9 cellular contexts compared by ENCODE assay signal in the genomic region with DNA sequence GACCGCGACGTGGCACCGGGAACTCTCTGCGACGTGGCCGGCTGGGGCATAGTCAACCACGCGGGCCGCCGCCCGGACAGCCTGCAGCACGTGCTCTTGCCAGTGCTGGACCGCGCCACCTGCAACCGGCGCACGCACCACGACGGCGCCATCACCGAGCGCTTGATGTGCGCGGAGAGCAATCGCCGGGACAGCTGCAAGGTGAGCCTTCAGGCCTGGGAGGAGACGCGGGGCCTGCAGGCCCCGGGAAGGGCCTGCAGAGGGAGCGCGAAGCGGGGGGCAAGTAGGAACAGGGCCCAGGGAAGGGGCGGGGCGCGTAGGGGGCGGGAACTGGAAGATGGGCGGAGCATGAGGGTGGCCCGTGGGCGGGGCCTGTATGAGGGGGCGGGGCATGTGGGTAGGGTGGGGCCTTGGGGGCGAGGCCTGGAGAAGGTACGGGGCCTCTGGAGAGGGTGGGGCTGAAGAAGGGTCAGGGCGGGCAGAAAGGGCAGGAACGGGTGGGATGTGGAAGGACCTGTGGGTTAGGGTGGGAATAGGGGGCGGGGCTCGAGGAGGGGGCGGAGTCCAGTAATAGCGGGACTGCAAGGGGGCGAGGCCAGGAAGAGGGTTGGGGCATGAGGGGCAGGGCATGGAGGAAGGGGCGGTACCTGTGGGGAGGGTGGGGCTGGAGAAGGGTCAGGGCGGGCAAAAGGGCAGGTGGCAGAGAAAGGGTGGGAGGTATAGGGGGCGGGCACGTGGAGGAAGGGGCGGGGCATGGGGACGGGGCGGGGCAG. TPM values are rescaled to one million over a fixed set of nuclear protein-coding genes. Genes with fewer than 3 reads are reported as not detected.
DNase-seq lines count a peak whose midpoint lies in the region; ATAC-seq lines count a peak whose summit lies in the region.
"Had no signal": no experiment of that assay in that cellular context is flagged by ENCODE, and none has a peak within 500 bp of the region (broad histone marks: within the 10 kb centered on the region; RNA-seq: fewer than 3 reads in every experiment).

No MANE protein-coding gene starts in this region.

- H3K4me3 Mint-ChIP-seq in activated T-cell treated with anti-CD3 and anti-CD28 coated beads, Interleukin-2, amount 50 U/mL, for 72 hours, result peak overlapping the region; percentile 51 to 76

- no peak overlapping the region for H3K27ac Mint-ChIP-seq in activated T-cell treated with anti-CD3 and anti-CD28 coated beads, Interleukin-2, amount 50 U/mL, for 72 hours

- H3K9me3 Mint-ChIP-seq in activated T-cell treated with anti-CD3 and anti-CD28 coated beads, Interleukin-2, amount 50 U/mL, for 72 hours, result no peaks in the 10 kb centered on the region

- peaks cover 15% of the 10 kb centered on the region for H3K4me1 Mint-ChIP-seq in activated T-cell treated with anti-CD3 and anti-CD28 coated beads, Interleukin-2, amount 50 U/mL, for 72 hours (ENCODE audit: low read depth)

- peak; percentile 24 to 69 for DNase-seq in NCI-H524 (lab: John Stamatoyannopoulos, UW)
- DNase-seq in NCI-H524 treated with DMSO at 0.1 percent for 48 hours (lab: John Stamatoyannopoulos, UW), result no peak
- peak; percentile 74 for DNase-seq in RPMI8226
- peak; percentile 80 to 81 for DNase-seq in activated T-cell treated with anti-CD3 and anti-CD28 coated beads, Interleukin-2, amount 50 U/mL, for 72 hours
- peak; percentile 21 for DNase-seq in iris pigment epithelial cell (ENCODE audit: low read depth)
- DNase-seq in stimulated activated CD8-positive, alpha-beta memory T cell treated with anti-CD3 and anti-CD28 coated beads, Interleukin-2, amount 100 ng/mL, for 48 hours (ENCODE audit: low read depth in 2 of 2), result peak; percentile 48 to 73
- DNase-seq in NCI-H128 (lab: John Stamatoyannopoulos, UW; ENCODE audit: unreplicated experiment), result no peak

- peaks cover 5% of the 10 kb centered on the region for H3K27me3 Mint-ChIP-seq in activated T-cell treated with anti-CD3 and anti-CD28 coated beads, Interleukin-2, amount 50 U/mL, for 72 hours (ENCODE audit: low read depth)

- peak; percentile 72 for ATAC-seq in activated T-cell treated with anti-CD3 and anti-CD28 coated beads, Interleukin-2, amount 50 U/mL, for 72 hours (replicated peaks in 1 of 2)
- no peak for ATAC-seq in HG03196 (IDR thresholded peaks at IDR 0.05; ENCODE audit: unreplicated experiment)

- no peaks in the 10 kb centered on the region for H3K36me3 Mint-ChIP-seq in activated T-cell treated with anti-CD3 and anti-CD28 coated beads, Interleukin-2, amount 50 U/mL, for 72 hours (ENCODE audit: insufficient read depth in 2 of 2)

RNA-seq across cellular contexts. Expression of a gene that starts 2.5 kb away (rescaled TPM):
- total RNA-seq in activated T-cell treated with anti-CD3 and anti-CD28 coated beads, Interleukin-2, amount 50 U/mL, for 72 hours, result 1 to 10 TPM; 2.1 to 3.1 TPM

RNA-seq across cellular contexts. Expression of a gene that starts 9.8 kb away (rescaled TPM):
- not detected for total RNA-seq in activated T-cell treated with anti-CD3 and anti-CD28 coated beads, Interleukin-2, amount 50 U/mL, for 72 hours
- total RNA-seq: astrocyte had no signal

RNA-seq across cellular contexts. Expression of a gene that starts 21.1 kb away (rescaled TPM):
- not detected for total RNA-seq in activated T-cell treated with anti-CD3 and anti-CD28 coated beads, Interleukin-2, amount 50 U/mL, for 72 hours
- total RNA-seq: astrocyte had no signal

RNA-seq across cellular contexts. Expression of a gene that starts 31.0 kb away (rescaled TPM):
- total RNA-seq in activated T-cell treated with anti-CD3 and anti-CD28 coated beads, Interleukin-2, amount 50 U/mL, for 72 hours, result 10 to 100 TPM; 59.8 to 62.2 TPM

RNA-seq across cellular contexts. Expression of a gene that starts 31.3 kb away (rescaled TPM):
- not detected for total RNA-seq in activated T-cell treated with anti-CD3 and anti-CD28 coated beads, Interleukin-2, amount 50 U/mL, for 72 hours
- total RNA-seq: astrocyte had no signal

Comparison
In these comparisons a context has a peak if more than half of its experiments do, and no peak if none do; other contexts are left out.
1. DNase-seq: peak in NCI-H524 (2 of 2), RPMI8226 (single experiment), activated T-cell treated with anti-CD3 and anti-CD28 coated beads, Interleukin-2, amount 50 U/mL, for 72 hours (2 of 2), iris pigment epithelial cell (single experiment) and stimulated activated CD8-positive, alpha-beta memory T cell treated with anti-CD3 and anti-CD28 coated beads, Interleukin-2, amount 100 ng/mL, for 48 hours (2 of 2); none in NCI-H524 treated with DMSO at 0.1 percent for 48 hours (single experiment) and NCI-H128 (single experiment).